8 cellular contexts compared by ENCODE assay signal in genomic region chr3:88000853-88001252, GRCh38. TPM values are rescaled to one million over a fixed set of nuclear protein-coding genes. Genes with fewer than 3 reads are reported as not detected.
DNase-seq lines count a peak whose midpoint lies in the region; ATAC-seq, FAIRE-seq and TF ChIP-seq lines count a peak whose summit lies in the region.

No MANE protein-coding gene starts in this region.

- H3K27ac ChIP-seq in ascending aorta (no peak overlapping the region), HepG2 (ENCODE audit: extremely low read length, insufficient read depth, low read length) (no peak overlapping the region), transverse colon (no peak overlapping the region), A673 (ENCODE audit: low read depth, low read length, poor library complexity, severe bottlenecking) (no peak overlapping the region)

- peak; percentile 25 for DNase-seq in activated naive CD4-positive, alpha-beta T cell treated with Interleukin-2 at 50 U/mL for 16 hours
- DNase-seq in activated naive CD4-positive, alpha-beta T cell (lab: John Stamatoyannopoulos, UW): no peak
- DNase-seq in ascending aorta (ENCODE audit: low spot score in 2 of 2) (no peak), HepG2 (ENCODE audit: low spot score) (no peak), transverse colon (peak; percentile 11), A673 (ENCODE audit: low spot score) (no peak), NCI-H1930 (lab: John Stamatoyannopoulos, UW) (no peak)

- H3K4me1 ChIP-seq in ascending aorta: no peaks in the 10 kb centered on the region
- no peaks in the 10 kb centered on the region for H3K4me1 ChIP-seq in HepG2 (ENCODE audit: insufficient read depth, low read length)
- peaks cover 0 to 9% (median 0%) of the 10 kb centered on the region in 4 donors for H3K4me1 ChIP-seq in transverse colon
- H3K4me1 ChIP-seq in A673 (ENCODE audit: insufficient read depth, low read length, poor library complexity, severe bottlenecking): peaks cover 64% of the 10 kb centered on the region

- H3K27me3 ChIP-seq in ascending aorta (no peaks in the 10 kb centered on the region), HepG2 (ENCODE audit: control insufficient read depth in 1 of 2, insufficient read depth in 2 of 2, low read length in 2 of 2) (no peaks in the 10 kb centered on the region; a peak in 1 of 5 replicates), transverse colon (no peaks in the 10 kb centered on the region), A673 (replicated peaks; ENCODE audit: insufficient read depth, low read depth, low read length, poor library complexity) (no peaks in the 10 kb centered on the region)

- TF ChIP-seq POLR2A in HepG2 (IDR thresholded peaks at IDR 0.05; ENCODE audit: insufficient read depth in 1 of 2, low read depth in 2 of 2, low read length in 2 of 2) (no peak), transverse colon (IDR thresholded peaks at IDR 0.05) (no peak)

- H3K4me3 ChIP-seq in ascending aorta (peak overlapping the region; percentile 25 to 30), HepG2 (replicated peaks in 1 of 3; ENCODE audit: insufficient read depth in 1 of 3, low read depth in 2 of 3, low read length in 3 of 3) (no peak overlapping the region), transverse colon (peak overlapping the region in 1 of 4 donors; percentile 0), A673 (ENCODE audit: low read depth, low read length, poor library complexity, severe bottlenecking) (no peak overlapping the region)

- CTCF ChIA-PET in HepG2 (lab: Yijun Ruan, JAX; ENCODE audit: low intra/inter-chr PET ratio, low total read pairs) (no interaction called here), A673 (lab: Charles Lee) (no interaction called here)

- ATAC-seq in HepG2: no peak; the same call in 2 of the 3 replicates
- ATAC-seq in GM21619 (IDR thresholded peaks at IDR 0.05; ENCODE audit: unreplicated experiment): no peak

- intact Hi-C loops in ascending aorta (cut with DNase I) (loop anchor here (10.0 kb wide), 1 partner anchor 114 kb away; no protein-coding TSS in a partner anchor), HepG2 (cut with micrococcal nuclease; ENCODE audit: unreplicated experiment) (loop anchor here (5.0 to 10.0 kb wide), 2 partner anchors 99 to 736 kb away; no protein-coding TSS in a partner anchor), transverse colon (cut with DNase I; ENCODE audit: low total_unique reads) (no loop called here), A673 (cut with micrococcal nuclease; ENCODE audit: unreplicated experiment) (loop anchor here (5.0 to 10.0 kb wide), 3 partner anchors 1006 to 1224 kb away; partner anchors contain the start of gene VGLL3)

- no peak overlapping the region for H2AFZ ChIP-seq in HepG2 (ENCODE audit: low read length)

- no peak for FAIRE-seq in HepG2 (lab: Jason Lieb, UNC)

- POLR2A ChIA-PET in HepG2 (lab: Yijun Ruan, JAX) (no interaction called here), A673 (lab: Charles Lee; ENCODE audit: low non-redundant PET) (no interaction called here)

- TF ChIP-seq EP300 in HepG2 (IDR thresholded peaks at IDR 0.05; ENCODE audit: low read depth in 2 of 2, low read length in 2 of 2): no peak
- no peak for TF ChIP-seq EP300 in HepG2 (CRISPR knock-in tag; IDR thresholded peaks at IDR 0.05; ENCODE audit: borderline replicate concordance)
- TF ChIP-seq EP300 in transverse colon (IDR thresholded peaks at IDR 0.05; ENCODE audit: low read depth): no peak

- TF ChIP-seq CTCF in ascending aorta (IDR thresholded peaks at IDR 0.05) (no peak), HepG2 (CRISPR knock-in tag; IDR thresholded peaks at IDR 0.05) (no peak), transverse colon (IDR thresholded peaks at IDR 0.05) (no peak), A673 (conservative IDR thresholded peaks at IDR 0.05; ENCODE audit: low read depth, low read length) (no peak)

- H4K20me1 ChIP-seq in HepG2 (ENCODE audit: insufficient read depth, low read length): no peaks in the 10 kb centered on the region

- BruUV-seq in HepG2 (replicated peaks; lab: Mats Ljungman, UMichigan): no TSS peak
- no TSS peak for BruUV-seq in A673 (replicated peaks; lab: Mats Ljungman, UMichigan)

- TF ChIP-seq RAD21 in HepG2 (CRISPR knock-in tag; IDR thresholded peaks at IDR 0.05): no peak

- WGBS in HepG2 (ENCODE audit: low lambda C conversion rate): 18% methylated on average over 8 of the region's 13 CpGs
- 57 to 58% methylated on average over 4 to 13 of the region's 13 CpGs for WGBS in transverse colon (ENCODE audit: low coverage in 1 of 2), 2 donors

- H3K79me2 ChIP-seq in HepG2 (ENCODE audit: insufficient read depth, low read length): no peaks in the 10 kb centered on the region

- H3K4me2 ChIP-seq in HepG2 (ENCODE audit: low read depth, low read length): 0 out of 2 replicates have a peak overlapping the region, but pooled peaks have one; percentile 16

- H3K9me3 ChIP-seq in ascending aorta (no peaks in the 10 kb centered on the region), HepG2 (ENCODE audit: low read length) (no peaks in the 10 kb centered on the region), transverse colon (no peaks in the 10 kb centered on the region), A673 (ENCODE audit: low read depth, low read length, poor library complexity, severe bottlenecking) (no peaks in the 10 kb centered on the region)

- in situ Hi-C loops in HepG2 (cut with HindIII; ENCODE audit: extremely low pct_ligation_motif_present, low pct_unique_long_range_greater_than_20kb): loop anchor here (10.0 to 25.0 kb wide), 2 partner anchors 236 to 689 kb away; no protein-coding TSS in a partner anchor
- in situ Hi-C loops in transverse colon (cut with MboI; ENCODE audit: low pct_ligation_motif_present in 1 of 4, low pct_unique_long_range_greater_than_20kb in 1 of 4, low sequenced_read_pairs in 3 of 4): loop anchor here in 2 of 4 donors (10.0 to 25.0 kb wide), 2 partner anchors 239 to 646 kb away; no protein-coding TSS in a partner anchor

- no peaks in the 10 kb centered on the region for H3K36me3 ChIP-seq in ascending aorta
- no peaks in the 10 kb centered on the region for H3K36me3 ChIP-seq in HepG2 (replicated peaks in 1 of 2; ENCODE audit: control insufficient read depth in 1 of 2, insufficient read depth in 2 of 2, low read length in 2 of 2)
- H3K36me3 ChIP-seq in transverse colon: no peaks in the 10 kb centered on the region
- H3K36me3 ChIP-seq in A673 (ENCODE audit: insufficient read depth, low read length, poor library complexity, severe bottlenecking): no peaks in the 10 kb centered on the region

- no peak overlapping the region for H3K9ac ChIP-seq in HepG2 (ENCODE audit: insufficient read depth, low read depth, low read length)

RNA-seq across cellular contexts. Expression of gene CGGBP1, which starts 58.0 kb away (rescaled TPM):
- total RNA-seq in ascending aorta (49.5 TPM), HepG2 (2016; rRNA removed; fragmentation: Illumina TruSeq; extraction: Trizol) (38.9 and 45.7 TPM in 2 replicates), transverse colon (100 to 1,000 TPM in 1 of 4 donors, 10 to 100 TPM in 3; 36.7 to 264 (median 63.2) TPM), A673 (2021) (113 and 120 TPM in 2 replicates)
- total RNA-seq in HepG2 (2016; cell fraction: cytosol; rRNA removed; fragmentation: Illumina TruSeq; extraction: Trizol; ENCODE audit: low read depth): 13.0 and 21.5 TPM in 2 replicates
- total RNA-seq in HepG2 (2016; cell fraction: insoluble cytoplasmic fraction; rRNA removed; fragmentation: Illumina TruSeq; extraction: Trizol): 35.7 and 40.9 TPM in 2 replicates
- 31.2 and 43.3 TPM in 2 replicates for total RNA-seq in HepG2 (2016; cell fraction: membrane; rRNA removed; fragmentation: Illumina TruSeq; extraction: Trizol)
- total RNA-seq in HepG2 (2016; cell fraction: nucleus; rRNA removed; fragmentation: Illumina TruSeq; extraction: Trizol): 40.0 and 42.5 TPM in 2 replicates
- 39.0 and 47.0 TPM in 2 replicates for polyA plus RNA-seq in HepG2 (2011; rRNA removed)
- 14.9 and 20.6 TPM in 2 replicates for polyA plus RNA-seq in HepG2 (2011; cell fraction: cytosol; rRNA removed)
- 90.0 and 93.2 TPM in 2 replicates for polyA plus RNA-seq in HepG2 (2011; cell fraction: nucleus; rRNA removed)
- polyA plus RNA-seq in HepG2 (2012): 36.7 and 38.4 TPM in 2 replicates
- polyA plus RNA-seq in HepG2 (2016; cell fraction: cytosol; fragmentation: Illumina TruSeq; extraction: Trizol; ENCODE audit: low read depth): 25.3 and 43.8 TPM in 2 replicates
- 46.0 and 47.1 TPM in 2 replicates for polyA plus RNA-seq in HepG2 (2016; cell fraction: insoluble cytoplasmic fraction; fragmentation: Illumina TruSeq; extraction: Trizol; ENCODE audit: low read depth)
- polyA plus RNA-seq in HepG2 (2016; cell fraction: membrane; fragmentation: Illumina TruSeq; extraction: Trizol; ENCODE audit: low read depth): 30.1 and 41.0 TPM in 2 replicates
- 63.2 and 66.5 TPM in 2 replicates for polyA plus RNA-seq in HepG2 (2016; cell fraction: nucleus; fragmentation: Illumina TruSeq; extraction: Trizol; ENCODE audit: insufficient read depth, low read depth)
- 31.1 and 48.7 TPM in 2 replicates for polyA minus RNA-seq in HepG2 (2011; rRNA and poly(A)+ RNA removed; ENCODE audit: low replicate concordance)
- 23.7 and 30.7 TPM in 2 replicates for polyA minus RNA-seq in HepG2 (2011; cell fraction: cytosol; rRNA and poly(A)+ RNA removed)
- 89.0 and 94.0 TPM in 2 replicates for polyA minus RNA-seq in HepG2 (2011; cell fraction: nucleus; rRNA and poly(A)+ RNA removed)

RNA-seq across cellular contexts. Expression of gene ZNF654, which starts 58.2 kb away (rescaled TPM):
- 2.3 TPM for total RNA-seq in ascending aorta
- 4.1 and 5.3 TPM in 2 replicates for total RNA-seq in HepG2 (2016; rRNA removed; fragmentation: Illumina TruSeq; extraction: Trizol)
- total RNA-seq in HepG2 (2016; cell fraction: cytosol; rRNA removed; fragmentation: Illumina TruSeq; extraction: Trizol; ENCODE audit: low read depth): 0.71 TPM in 2 replicates
- total RNA-seq in HepG2 (2016; cell fraction: insoluble cytoplasmic fraction; rRNA removed; fragmentation: Illumina TruSeq; extraction: Trizol): 3.3 and 5.6 TPM in 2 replicates
- 1.3 and 2.8 TPM in 2 replicates for total RNA-seq in HepG2 (2016; cell fraction: membrane; rRNA removed; fragmentation: Illumina TruSeq; extraction: Trizol)
- total RNA-seq in HepG2 (2016; cell fraction: nucleus; rRNA removed; fragmentation: Illumina TruSeq; extraction: Trizol): 9.7 and 10.2 TPM in 2 replicates
- 1.8 and 2.6 TPM in 2 replicates for polyA plus RNA-seq in HepG2 (2011; rRNA removed)
- 0.93 and 1.4 TPM in 2 replicates for polyA plus RNA-seq in HepG2 (2011; cell fraction: cytosol; rRNA removed)
- 2.4 and 2.5 TPM in 2 replicates for polyA plus RNA-seq in HepG2 (2011; cell fraction: nucleus; rRNA removed)
- polyA plus RNA-seq in HepG2 (2012): 3.8 and 4.8 TPM in 2 replicates
- polyA plus RNA-seq in HepG2 (2016; cell fraction: cytosol; fragmentation: Illumina TruSeq; extraction: Trizol; ENCODE audit: low read depth): 0.38 and 0.66 TPM in 2 replicates
- polyA plus RNA-seq in HepG2 (2016; cell fraction: insoluble cytoplasmic fraction; fragmentation: Illumina TruSeq; extraction: Trizol; ENCODE audit: low read depth): 4.5 and 4.8 TPM in 2 replicates
- 0.79 and 1.2 TPM in 2 replicates for polyA plus RNA-seq in HepG2 (2016; cell fraction: membrane; fragmentation: Illumina TruSeq; extraction: Trizol; ENCODE audit: low read depth)
- 6.5 and 7.6 TPM in 2 replicates for polyA plus RNA-seq in HepG2 (2016; cell fraction: nucleus; fragmentation: Illumina TruSeq; extraction: Trizol; ENCODE audit: insufficient read depth, low read depth)
- 1.6 and 2.5 TPM in 2 replicates for polyA minus RNA-seq in HepG2 (2011; rRNA and poly(A)+ RNA removed; ENCODE audit: low replicate concordance)
- polyA minus RNA-seq in HepG2 (2011; cell fraction: cytosol; rRNA and poly(A)+ RNA removed): 4.0 and 7.2 TPM in 2 replicates
- 21.9 and 22.1 TPM in 2 replicates for polyA minus RNA-seq in HepG2 (2011; cell fraction: nucleus; rRNA and poly(A)+ RNA removed)
- 10 to 100 TPM in 3 of 4 donors, 1 to 10 TPM in 1; 7.2 to 16.8 (median 13.5) TPM for total RNA-seq in transverse colon
- total RNA-seq in A673 (2021): 21.9 and 25.0 TPM in 2 replicates

Comparison
In these comparisons a context has a peak if more than half of its experiments do, and no peak if none do; other contexts are left out.
1. DNase-seq: peak in activated naive CD4-positive, alpha-beta T cell treated with Interleukin-2 at 50 U/mL for 16 hours (single experiment) and transverse colon (single experiment); none in activated naive CD4-positive, alpha-beta T cell (0 of 4), ascending aorta (0 of 2), HepG2 (single experiment), A673 (single experiment) and NCI-H1930 (0 of 2).
2. H3K4me3 ChIP-seq: peak in ascending aorta (2 of 2); none in HepG2 (0 of 3) and A673 (single experiment).